Comparison of ENCODE assay signal across 1 cellular context in genomic region chr1:24768873-24769605, GRCh38.
TF ChIP-seq lines count a peak whose summit lies in the region.

No MANE protein-coding gene starts in this region.

TF ChIP-seq in GM23338, 12 proteins besides CTCF, POLR2A, EP300 and RAD21 (continued from another document):
- TF ChIP-seq REST (IDR thresholded peaks at IDR 0.05; ENCODE audit: unreplicated experiment) (no peak), ZNF114 (CRISPR knock-in tag; IDR thresholded peaks at IDR 0.05) (no peak), JUNB (IDR thresholded peaks at IDR 0.05; ENCODE audit: unreplicated experiment) (no peak), STAT1 (IDR thresholded peaks at IDR 0.05; ENCODE audit: unreplicated experiment) (no peak), ETS1 (IDR thresholded peaks at IDR 0.05) (no peak), CREB1 (CRISPR knock-in tag; IDR thresholded peaks at IDR 0.05; ENCODE audit: low read depth) (no peak), ZNF331 (CRISPR knock-in tag; IDR thresholded peaks at IDR 0.05; ENCODE audit: low read depth) (no peak)
TF ChIP-seq in GM23338: peak in this region for 0.
